1 cellular context compared by ENCODE assay signal in the genomic region with DNA sequence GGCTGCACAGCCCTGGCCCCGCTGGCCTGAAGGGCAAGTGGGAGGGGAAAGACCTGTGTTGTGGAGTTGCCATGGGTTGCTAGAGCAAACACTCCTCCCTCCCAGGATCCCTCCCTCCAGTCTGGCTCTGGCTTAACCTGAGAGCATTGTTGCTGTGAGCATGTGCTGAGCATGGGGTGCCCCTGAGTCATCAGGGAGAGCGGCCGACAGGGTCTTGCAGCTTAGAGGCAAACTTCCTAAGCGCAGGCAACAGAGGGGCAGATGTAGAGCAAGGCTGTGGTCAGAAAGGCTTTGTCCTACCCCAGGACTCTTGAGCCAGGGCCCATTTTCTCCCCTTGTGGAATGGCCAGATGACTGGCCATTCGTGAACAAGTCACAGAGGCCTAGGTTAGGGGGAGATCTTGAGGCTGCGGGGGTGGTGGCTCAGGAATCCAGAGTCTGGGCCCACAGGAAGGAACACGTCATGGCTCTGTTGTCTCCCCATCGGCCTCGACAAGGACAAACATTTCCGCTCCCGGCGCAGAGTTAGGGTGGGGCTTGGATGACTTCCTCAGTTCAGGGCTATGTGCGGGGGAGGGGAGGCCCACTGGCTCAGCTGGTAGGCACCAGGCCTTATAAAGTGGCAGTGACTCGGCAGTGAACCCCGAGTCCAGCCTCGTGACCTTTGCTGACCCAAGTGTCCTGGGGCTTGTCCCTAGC.
TF ChIP-seq lines count a peak whose summit lies in the region.

No MANE protein-coding gene starts in this region.

TF ChIP-seq in HepG2, 621 proteins besides CTCF, POLR2A, EP300 and RAD21 (continued from another document and continues in another):
- TF ChIP-seq, protein P1, sequence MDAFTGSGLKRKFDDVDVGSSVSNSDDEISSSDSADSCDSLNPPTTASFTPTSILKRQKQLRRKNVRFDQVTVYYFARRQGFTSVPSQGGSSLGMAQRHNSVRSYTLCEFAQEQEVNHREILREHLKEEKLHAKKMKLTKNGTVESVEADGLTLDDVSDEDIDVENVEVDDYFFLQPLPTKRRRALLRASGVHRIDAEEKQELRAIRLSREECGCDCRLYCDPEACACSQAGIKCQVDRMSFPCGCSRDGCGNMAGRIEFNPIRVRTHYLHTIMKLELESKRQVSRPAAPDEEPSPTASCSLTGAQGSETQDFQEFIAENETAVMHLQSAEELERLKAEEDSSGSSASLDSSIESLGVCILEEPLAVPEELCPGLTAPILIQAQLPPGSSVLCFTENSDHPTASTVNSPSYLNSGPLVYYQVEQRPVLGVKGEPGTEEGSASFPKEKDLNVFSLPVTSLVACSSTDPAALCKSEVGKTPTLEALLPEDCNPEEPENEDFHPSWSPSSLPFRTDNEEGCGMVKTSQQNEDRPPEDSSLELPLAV (CRISPR knock-in tag; conservative IDR thresholded peaks at IDR 0.05; ENCODE audit: low read depth), result no peak
- TF ChIP-seq CENPX (CRISPR knock-in tag; IDR thresholded peaks at IDR 0.05), result no peak
- no peak for TF ChIP-seq ZFP36L2 (CRISPR knock-in tag; IDR thresholded peaks at IDR 0.05)
- TF ChIP-seq NRL (CRISPR knock-in tag; IDR thresholded peaks at IDR 0.05; ENCODE audit: borderline replicate concordance), result peak; percentile 75; the same call in 1 of the 2 replicates
- TF ChIP-seq, protein P2, sequence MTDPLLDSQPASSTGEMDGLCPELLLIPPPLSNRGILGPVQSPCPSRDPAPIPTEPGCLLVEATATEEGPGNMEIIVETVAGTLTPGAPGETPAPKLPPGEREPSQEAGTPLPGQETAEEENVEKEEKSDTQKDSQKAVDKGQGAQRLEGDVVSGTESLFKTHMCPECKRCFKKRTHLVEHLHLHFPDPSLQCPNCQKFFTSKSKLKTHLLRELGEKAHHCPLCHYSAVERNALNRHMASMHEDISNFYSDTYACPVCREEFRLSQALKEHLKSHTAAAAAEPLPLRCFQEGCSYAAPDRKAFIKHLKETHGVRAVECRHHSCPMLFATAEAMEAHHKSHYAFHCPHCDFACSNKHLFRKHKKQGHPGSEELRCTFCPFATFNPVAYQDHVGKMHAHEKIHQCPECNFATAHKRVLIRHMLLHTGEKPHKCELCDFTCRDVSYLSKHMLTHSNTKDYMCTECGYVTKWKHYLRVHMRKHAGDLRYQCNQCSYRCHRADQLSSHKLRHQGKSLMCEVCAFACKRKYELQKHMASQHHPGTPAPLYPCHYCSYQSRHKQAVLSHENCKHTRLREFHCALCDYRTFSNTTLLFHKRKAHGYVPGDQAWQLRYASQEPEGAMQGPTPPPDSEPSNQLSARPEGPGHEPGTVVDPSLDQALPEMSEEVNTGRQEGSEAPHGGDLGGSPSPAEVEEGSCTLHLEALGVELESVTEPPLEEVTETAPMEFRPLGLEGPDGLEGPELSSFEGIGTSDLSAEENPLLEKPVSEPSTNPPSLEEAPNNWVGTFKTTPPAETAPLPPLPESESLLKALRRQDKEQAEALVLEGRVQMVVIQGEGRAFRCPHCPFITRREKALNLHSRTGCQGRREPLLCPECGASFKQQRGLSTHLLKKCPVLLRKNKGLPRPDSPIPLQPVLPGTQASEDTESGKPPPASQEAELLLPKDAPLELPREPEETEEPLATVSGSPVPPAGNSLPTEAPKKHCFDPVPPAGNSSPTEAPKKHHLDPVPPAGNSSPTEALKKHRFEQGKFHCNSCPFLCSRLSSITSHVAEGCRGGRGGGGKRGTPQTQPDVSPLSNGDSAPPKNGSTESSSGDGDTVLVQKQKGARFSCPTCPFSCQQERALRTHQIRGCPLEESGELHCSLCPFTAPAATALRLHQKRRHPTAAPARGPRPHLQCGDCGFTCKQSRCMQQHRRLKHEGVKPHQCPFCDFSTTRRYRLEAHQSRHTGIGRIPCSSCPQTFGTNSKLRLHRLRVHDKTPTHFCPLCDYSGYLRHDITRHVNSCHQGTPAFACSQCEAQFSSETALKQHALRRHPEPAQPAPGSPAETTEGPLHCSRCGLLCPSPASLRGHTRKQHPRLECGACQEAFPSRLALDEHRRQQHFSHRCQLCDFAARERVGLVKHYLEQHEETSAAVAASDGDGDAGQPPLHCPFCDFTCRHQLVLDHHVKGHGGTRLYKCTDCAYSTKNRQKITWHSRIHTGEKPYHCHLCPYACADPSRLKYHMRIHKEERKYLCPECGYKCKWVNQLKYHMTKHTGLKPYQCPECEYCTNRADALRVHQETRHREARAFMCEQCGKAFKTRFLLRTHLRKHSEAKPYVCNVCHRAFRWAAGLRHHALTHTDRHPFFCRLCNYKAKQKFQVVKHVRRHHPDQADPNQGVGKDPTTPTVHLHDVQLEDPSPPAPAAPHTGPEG (CRISPR knock-in tag; IDR thresholded peaks at IDR 0.05), result no peak
- peak; percentile 88; the same call in 1 of the 2 replicates for TF ChIP-seq ZNF441 (CRISPR knock-in tag; IDR thresholded peaks at IDR 0.05; ENCODE audit: borderline replicate concordance)
- no peak for TF ChIP-seq ZNF790 (CRISPR knock-in tag; IDR thresholded peaks at IDR 0.05; ENCODE audit: borderline replicate concordance)
- TF ChIP-seq BRD4 (CRISPR knock-in tag; IDR thresholded peaks at IDR 0.05), result no peak
- peak; percentile 69 for TF ChIP-seq TAF1 (CRISPR knock-in tag; IDR thresholded peaks at IDR 0.05)
- TF ChIP-seq, protein P3, sequence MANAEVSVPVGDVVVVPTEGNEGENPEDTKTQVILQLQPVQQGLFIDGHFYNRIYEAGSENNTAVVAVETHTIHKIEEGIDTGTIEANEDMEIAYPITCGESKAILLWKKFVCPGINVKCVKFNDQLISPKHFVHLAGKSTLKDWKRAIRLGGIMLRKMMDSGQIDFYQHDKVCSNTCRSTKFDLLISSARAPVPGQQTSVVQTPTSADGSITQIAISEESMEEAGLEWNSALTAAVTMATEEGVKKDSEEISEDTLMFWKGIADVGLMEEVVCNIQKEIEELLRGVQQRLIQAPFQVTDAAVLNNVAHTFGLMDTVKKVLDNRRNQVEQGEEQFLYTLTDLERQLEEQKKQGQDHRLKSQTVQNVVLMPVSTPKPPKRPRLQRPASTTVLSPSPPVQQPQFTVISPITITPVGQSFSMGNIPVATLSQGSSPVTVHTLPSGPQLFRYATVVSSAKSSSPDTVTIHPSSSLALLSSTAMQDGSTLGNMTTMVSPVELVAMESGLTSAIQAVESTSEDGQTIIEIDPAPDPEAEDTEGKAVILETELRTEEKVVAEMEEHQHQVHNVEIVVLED (CRISPR knock-in tag; IDR thresholded peaks at IDR 0.05; ENCODE audit: borderline replicate concordance), result no peak; the same call in none of the 2 replicates
- TF ChIP-seq, protein P4, sequence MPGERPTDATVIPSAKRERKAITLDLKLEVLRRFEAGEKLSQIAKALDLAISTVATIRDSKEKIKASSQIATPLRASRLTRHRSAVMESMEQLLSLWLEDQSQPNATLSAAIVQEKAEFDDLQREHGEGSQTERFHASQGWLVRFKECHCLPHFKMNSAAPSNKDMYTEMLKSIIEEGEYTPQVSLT (CRISPR knock-in tag; IDR thresholded peaks at IDR 0.05; ENCODE audit: borderline replicate concordance, low read depth), result no peak
- TF ChIP-seq, protein P5, sequence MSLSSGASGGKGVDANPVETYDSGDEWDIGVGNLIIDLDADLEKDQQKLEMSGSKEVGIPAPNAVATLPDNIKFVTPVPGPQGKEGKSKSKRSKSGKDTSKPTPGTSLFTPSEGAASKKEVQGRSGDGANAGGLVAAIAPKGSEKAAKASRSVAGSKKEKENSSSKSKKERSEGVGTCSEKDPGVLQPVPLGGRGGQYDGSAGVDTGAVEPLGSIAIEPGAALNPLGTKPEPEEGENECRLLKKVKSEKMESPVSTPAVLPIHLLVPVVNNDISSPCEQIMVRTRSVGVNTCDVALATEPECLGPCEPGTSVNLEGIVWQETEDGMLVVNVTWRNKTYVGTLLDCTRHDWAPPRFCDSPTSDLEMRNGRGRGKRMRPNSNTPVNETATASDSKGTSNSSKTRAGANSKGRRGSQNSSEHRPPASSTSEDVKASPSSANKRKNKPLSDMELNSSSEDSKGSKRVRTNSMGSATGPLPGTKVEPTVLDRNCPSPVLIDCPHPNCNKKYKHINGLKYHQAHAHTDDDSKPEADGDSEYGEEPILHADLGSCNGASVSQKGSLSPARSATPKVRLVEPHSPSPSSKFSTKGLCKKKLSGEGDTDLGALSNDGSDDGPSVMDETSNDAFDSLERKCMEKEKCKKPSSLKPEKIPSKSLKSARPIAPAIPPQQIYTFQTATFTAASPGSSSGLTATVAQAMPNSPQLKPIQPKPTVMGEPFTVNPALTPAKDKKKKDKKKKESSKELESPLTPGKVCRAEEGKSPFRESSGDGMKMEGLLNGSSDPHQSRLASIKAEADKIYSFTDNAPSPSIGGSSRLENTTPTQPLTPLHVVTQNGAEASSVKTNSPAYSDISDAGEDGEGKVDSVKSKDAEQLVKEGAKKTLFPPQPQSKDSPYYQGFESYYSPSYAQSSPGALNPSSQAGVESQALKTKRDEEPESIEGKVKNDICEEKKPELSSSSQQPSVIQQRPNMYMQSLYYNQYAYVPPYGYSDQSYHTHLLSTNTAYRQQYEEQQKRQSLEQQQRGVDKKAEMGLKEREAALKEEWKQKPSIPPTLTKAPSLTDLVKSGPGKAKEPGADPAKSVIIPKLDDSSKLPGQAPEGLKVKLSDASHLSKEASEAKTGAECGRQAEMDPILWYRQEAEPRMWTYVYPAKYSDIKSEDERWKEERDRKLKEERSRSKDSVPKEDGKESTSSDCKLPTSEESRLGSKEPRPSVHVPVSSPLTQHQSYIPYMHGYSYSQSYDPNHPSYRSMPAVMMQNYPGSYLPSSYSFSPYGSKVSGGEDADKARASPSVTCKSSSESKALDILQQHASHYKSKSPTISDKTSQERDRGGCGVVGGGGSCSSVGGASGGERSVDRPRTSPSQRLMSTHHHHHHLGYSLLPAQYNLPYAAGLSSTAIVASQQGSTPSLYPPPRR (CRISPR knock-in tag; IDR thresholded peaks at IDR 0.05; ENCODE audit: borderline replicate concordance), result peak; percentile 64
- TF ChIP-seq MIER2 (CRISPR knock-in tag; IDR thresholded peaks at IDR 0.05), result 0 out of 2 replicates have a peak, but pooled peaks have one; percentile 52
- no peak for TF ChIP-seq ZNF7 (CRISPR knock-in tag; IDR thresholded peaks at IDR 0.05)
- 0 out of 2 replicates have a peak, but pooled peaks have one; percentile 69 for TF ChIP-seq PAX8 (CRISPR knock-in tag; IDR thresholded peaks at IDR 0.05; ENCODE audit: borderline replicate concordance)
- TF ChIP-seq ZNF775 (CRISPR knock-in tag; IDR thresholded peaks at IDR 0.05; ENCODE audit: borderline replicate concordance), result no peak; the same call in 1 of the 2 replicates
- TF ChIP-seq, protein P6, sequence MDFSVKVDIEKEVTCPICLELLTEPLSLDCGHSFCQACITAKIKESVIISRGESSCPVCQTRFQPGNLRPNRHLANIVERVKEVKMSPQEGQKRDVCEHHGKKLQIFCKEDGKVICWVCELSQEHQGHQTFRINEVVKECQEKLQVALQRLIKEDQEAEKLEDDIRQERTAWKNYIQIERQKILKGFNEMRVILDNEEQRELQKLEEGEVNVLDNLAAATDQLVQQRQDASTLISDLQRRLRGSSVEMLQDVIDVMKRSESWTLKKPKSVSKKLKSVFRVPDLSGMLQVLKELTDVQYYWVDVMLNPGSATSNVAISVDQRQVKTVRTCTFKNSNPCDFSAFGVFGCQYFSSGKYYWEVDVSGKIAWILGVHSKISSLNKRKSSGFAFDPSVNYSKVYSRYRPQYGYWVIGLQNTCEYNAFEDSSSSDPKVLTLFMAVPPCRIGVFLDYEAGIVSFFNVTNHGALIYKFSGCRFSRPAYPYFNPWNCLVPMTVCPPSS (IDR thresholded peaks at IDR 0.05), result no peak
- TF ChIP-seq ZNF451 (CRISPR knock-in tag; IDR thresholded peaks at IDR 0.05), result no peak
- TF ChIP-seq, protein P7, sequence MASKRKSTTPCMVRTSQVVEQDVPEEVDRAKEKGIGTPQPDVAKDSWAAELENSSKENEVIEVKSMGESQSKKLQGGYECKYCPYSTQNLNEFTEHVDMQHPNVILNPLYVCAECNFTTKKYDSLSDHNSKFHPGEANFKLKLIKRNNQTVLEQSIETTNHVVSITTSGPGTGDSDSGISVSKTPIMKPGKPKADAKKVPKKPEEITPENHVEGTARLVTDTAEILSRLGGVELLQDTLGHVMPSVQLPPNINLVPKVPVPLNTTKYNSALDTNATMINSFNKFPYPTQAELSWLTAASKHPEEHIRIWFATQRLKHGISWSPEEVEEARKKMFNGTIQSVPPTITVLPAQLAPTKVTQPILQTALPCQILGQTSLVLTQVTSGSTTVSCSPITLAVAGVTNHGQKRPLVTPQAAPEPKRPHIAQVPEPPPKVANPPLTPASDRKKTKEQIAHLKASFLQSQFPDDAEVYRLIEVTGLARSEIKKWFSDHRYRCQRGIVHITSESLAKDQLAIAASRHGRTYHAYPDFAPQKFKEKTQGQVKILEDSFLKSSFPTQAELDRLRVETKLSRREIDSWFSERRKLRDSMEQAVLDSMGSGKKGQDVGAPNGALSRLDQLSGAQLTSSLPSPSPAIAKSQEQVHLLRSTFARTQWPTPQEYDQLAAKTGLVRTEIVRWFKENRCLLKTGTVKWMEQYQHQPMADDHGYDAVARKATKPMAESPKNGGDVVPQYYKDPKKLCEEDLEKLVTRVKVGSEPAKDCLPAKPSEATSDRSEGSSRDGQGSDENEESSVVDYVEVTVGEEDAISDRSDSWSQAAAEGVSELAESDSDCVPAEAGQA (IDR thresholded peaks at IDR 0.05; ENCODE audit: low read depth), result no peak
- TF ChIP-seq, protein P7 (CRISPR knock-in tag; IDR thresholded peaks at IDR 0.05; ENCODE audit: borderline replicate concordance), result no peak
- TF ChIP-seq, protein P8, sequence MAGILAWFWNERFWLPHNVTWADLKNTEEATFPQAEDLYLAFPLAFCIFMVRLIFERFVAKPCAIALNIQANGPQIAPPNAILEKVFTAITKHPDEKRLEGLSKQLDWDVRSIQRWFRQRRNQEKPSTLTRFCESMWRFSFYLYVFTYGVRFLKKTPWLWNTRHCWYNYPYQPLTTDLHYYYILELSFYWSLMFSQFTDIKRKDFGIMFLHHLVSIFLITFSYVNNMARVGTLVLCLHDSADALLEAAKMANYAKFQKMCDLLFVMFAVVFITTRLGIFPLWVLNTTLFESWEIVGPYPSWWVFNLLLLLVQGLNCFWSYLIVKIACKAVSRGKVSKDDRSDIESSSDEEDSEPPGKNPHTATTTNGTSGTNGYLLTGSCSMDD (CRISPR knock-in tag; IDR thresholded peaks at IDR 0.05), result no peak
- no peak for TF ChIP-seq ZBTB1 (CRISPR knock-in tag; IDR thresholded peaks at IDR 0.05; ENCODE audit: borderline replicate concordance)
